ENCODE assay signal across 1 cellular context in genomic region chr2:235979753-235980459, GRCh38.
TF ChIP-seq lines count a peak whose summit lies in the region.

No MANE protein-coding gene starts in this region.

TF ChIP-seq in SK-N-SH treated with all-trans-retinoic acid at 6 μM for 48 hours, 23 proteins besides CTCF, POLR2A, EP300 and RAD21 (continued from another document):
- no peak for TF ChIP-seq CSRNP3 (CRISPR knock-in tag; IDR thresholded peaks at IDR 0.05)
- no peak for TF ChIP-seq TCF4 (CRISPR knock-in tag; IDR thresholded peaks at IDR 0.05; ENCODE audit: borderline replicate concordance)
- no peak for TF ChIP-seq ZFP3 (CRISPR knock-in tag; IDR thresholded peaks at IDR 0.05)
- no peak for TF ChIP-seq ZC3H10 (CRISPR knock-in tag; IDR thresholded peaks at IDR 0.05)
- TF ChIP-seq ESRRG (CRISPR knock-in tag; IDR thresholded peaks at IDR 0.05), result no peak
- no peak for TF ChIP-seq ZNF70 (CRISPR knock-in tag; IDR thresholded peaks at IDR 0.05)
- TF ChIP-seq, protein P1, sequence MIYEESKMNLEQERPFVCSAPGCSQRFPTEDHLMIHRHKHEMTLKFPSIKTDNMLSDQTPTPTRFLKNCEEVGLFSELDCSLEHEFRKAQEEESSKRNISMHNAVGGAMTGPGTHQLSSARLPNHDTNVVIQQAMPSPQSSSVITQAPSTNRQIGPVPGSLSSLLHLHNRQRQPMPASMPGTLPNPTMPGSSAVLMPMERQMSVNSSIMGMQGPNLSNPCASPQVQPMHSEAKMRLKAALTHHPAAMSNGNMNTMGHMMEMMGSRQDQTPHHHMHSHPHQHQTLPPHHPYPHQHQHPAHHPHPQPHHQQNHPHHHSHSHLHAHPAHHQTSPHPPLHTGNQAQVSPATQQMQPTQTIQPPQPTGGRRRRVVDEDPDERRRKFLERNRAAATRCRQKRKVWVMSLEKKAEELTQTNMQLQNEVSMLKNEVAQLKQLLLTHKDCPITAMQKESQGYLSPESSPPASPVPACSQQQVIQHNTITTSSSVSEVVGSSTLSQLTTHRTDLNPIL (CRISPR knock-in tag; IDR thresholded peaks at IDR 0.05; ENCODE audit: low read depth), result no peak
- no peak for TF ChIP-seq TOX (CRISPR knock-in tag; IDR thresholded peaks at IDR 0.05; ENCODE audit: borderline replicate concordance)
- TF ChIP-seq GLIS3 (CRISPR knock-in tag; IDR thresholded peaks at IDR 0.05), result no peak
- TF ChIP-seq CSDC2 (CRISPR knock-in tag; IDR thresholded peaks at IDR 0.05), result no peak
- no peak for TF ChIP-seq PPARA (CRISPR knock-in tag; IDR thresholded peaks at IDR 0.05; ENCODE audit: borderline replicate concordance)
- TF ChIP-seq ZNF8 (CRISPR knock-in tag; IDR thresholded peaks at IDR 0.05), result no peak
